ENCODE assay signal across 11 cellular contexts in the genomic region with DNA sequence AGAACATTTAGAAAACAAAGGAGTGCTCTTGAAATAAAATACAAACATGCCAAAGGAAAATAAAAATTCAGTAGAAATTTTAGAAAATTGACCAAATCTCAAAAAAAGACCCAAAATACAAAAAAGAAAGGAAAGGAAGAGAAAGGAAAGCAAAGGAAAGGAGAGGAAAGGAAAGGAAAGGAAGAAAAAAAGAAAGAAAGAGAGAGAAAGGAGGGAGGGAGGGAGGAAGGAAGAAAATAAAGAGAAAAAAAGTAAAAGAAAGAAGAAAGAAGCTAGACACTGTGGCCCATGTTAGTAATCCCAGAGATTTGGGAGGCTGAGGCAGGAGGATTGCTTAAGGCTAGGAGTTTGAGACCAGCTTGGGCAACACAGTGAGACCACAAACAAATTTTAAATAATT.
"Had no signal": no experiment of that assay in that cellular context is flagged by ENCODE, and none has a peak within 500 bp of the region (broad histone marks: within the 10 kb centered on the region; RNA-seq: fewer than 3 reads in every experiment).

No MANE protein-coding gene starts in this region.

- H3K4me3 ChIP-seq: GM23248, HAP-1 had no signal

- ATAC-seq: GM23338, HCT116 had no signal

- H3K27ac Mint-ChIP-seq: GM23338, HFFc6 had no signal

- H3K4me1 ChIP-seq: HAP-1 had no signal

- H3K4me3 Mint-ChIP-seq: GM23338, H9, HFFc6 had no signal

- FAIRE-seq: H1, H54 had no signal

- H3K9me3 ChIP-seq: HAP-1 had no signal

- H3K9me3 Mint-ChIP-seq: HFFc6 had no signal

- DNase-seq: GM23248, GOT3, H7, H9, HCEC 1CT, HFFc6 had no signal

- H3K27ac ChIP-seq: GM23248 had no signal

- H3K36me3 ChIP-seq: HAP-1 had no signal
